In genomic region chr9:20319641-20320337, GRCh38 we compare ENCODE assay signal across 10 cellular contexts.
A peak's percentile ranks its signal among the peaks of the same experiment; 100 is the strongest.
DNase-seq lines count a peak whose midpoint lies in the region; ATAC-seq and TF ChIP-seq lines count a peak whose summit lies in the region.
"Had no signal": no experiment of that assay in that cellular context is flagged by ENCODE, and none has a peak within 500 bp of the region (broad histone marks: within the 10 kb centered on the region; RNA-seq: fewer than 3 reads in every experiment).

No MANE protein-coding gene starts in this region.

- no peak overlapping the region for H3K4me3 ChIP-seq in skeletal muscle cell (ENCODE audit: low read depth, low read length)

- H3K4me2 ChIP-seq in H9 (ENCODE audit: insufficient read depth, insufficient read length, low read length), result no peak overlapping the region

- no peaks in the 10 kb centered on the region for H4K20me1 ChIP-seq in H9 (ENCODE audit: control insufficient read depth, insufficient read depth, insufficient read length)

- H2BK120ac ChIP-seq in H9 (ENCODE audit: low read depth, low read length, poor library complexity, severe bottlenecking), result no peak overlapping the region

- no peak overlapping the region for H3K14ac ChIP-seq in H9 (ENCODE audit: insufficient read depth, low read length)

- no peak for ATAC-seq in HG03460 (IDR thresholded peaks at IDR 0.05; ENCODE audit: unreplicated experiment)

- H3K4ac ChIP-seq in H9 (ENCODE audit: low read depth, low read length), result no peak overlapping the region

- no peak overlapping the region for H2BK15ac ChIP-seq in H9 (ENCODE audit: low read depth, low read length)

- H4K91ac ChIP-seq in H9 (ENCODE audit: insufficient read length, low read depth, low read length), result no peak overlapping the region

- no peak overlapping the region for H2BK20ac ChIP-seq in H9 (ENCODE audit: low read depth, low read length, poor library complexity, severe bottlenecking)

- H3K79me2 ChIP-seq in H9 (ENCODE audit: insufficient read depth, low read length), result no peaks in the 10 kb centered on the region

- no CpG with 5 or more reads among the region's 7 CpGs for WGBS in H9 (ENCODE audit: extremely low coverage, insufficient read length, low lambda C conversion rate)

- DNase-seq in NCI-H1417 (lab: John Stamatoyannopoulos, UW) (peak in 2 of 3 experiments; percentile 67 to 68), NCI-H1417 treated with DMSO at 0.1 percent for 48 hours (lab: John Stamatoyannopoulos, UW) (no peak), NCI-H524 (lab: John Stamatoyannopoulos, UW) (peak; percentile 47 to 86), dedifferentiated amniotic fluid mesenchymal stem cell (ENCODE audit: extremely low spot score) (peak; percentile 27), skeletal muscle cell (ENCODE audit: low read depth) (peak; percentile 45), mucosa of gallbladder (ENCODE audit: low spot score) (no peak), H9 (no peak)
- DNase-seq: activated B cell treated with CpG ODN at 0.5 μM for 24 hours, left cardiac atrium had no signal

- no peak overlapping the region for H3T11ph ChIP-seq in H9 (ENCODE audit: low read length)

- H4K5ac ChIP-seq in H9 (ENCODE audit: insufficient read length, low read depth, low read length), result no peak overlapping the region

- H3K23me2 ChIP-seq in H9 (ENCODE audit: insufficient read length, low read depth, low read length, poor library complexity, severe bottlenecking), result no peaks in the 10 kb centered on the region

- no peaks in the 10 kb centered on the region for H3K4me1 ChIP-seq in H9 (ENCODE audit: insufficient read depth, low read length)

- no peak overlapping the region for H2BK5ac ChIP-seq in H9 (ENCODE audit: insufficient read length, low read length)

- no peak overlapping the region for H3K18ac ChIP-seq in H9 (ENCODE audit: insufficient read length, low read depth, low read length)

- H4K8ac ChIP-seq in H9 (replicated peaks; ENCODE audit: insufficient read length, low read depth, low read length), result no peak overlapping the region

- H2BK12ac ChIP-seq in H9 (ENCODE audit: insufficient read length, low read depth, low read length), result no peak overlapping the region

- H3K27ac ChIP-seq in H9 (ENCODE audit: insufficient read length, low read depth, low read length), result no peak overlapping the region

- no peak overlapping the region for H3K9ac ChIP-seq in H9 (ENCODE audit: extremely low read depth, insufficient read length, low read length)

- H3K27me3 ChIP-seq in H9 (ENCODE audit: insufficient read depth, low read length), result no peaks in the 10 kb centered on the region

- H3K4me1 Mint-ChIP-seq in H9, result peaks cover 18 to 22% of the 10 kb centered on the region in 2 experiments
- H3K4me1 Mint-ChIP-seq: activated B cell treated with CpG ODN at 0.5 μM for 24 hours had no signal

- no peak overlapping the region for H3K4me3 Mint-ChIP-seq in H9
- H3K4me3 Mint-ChIP-seq: activated B cell treated with CpG ODN at 0.5 μM for 24 hours had no signal

- H3K9me3 Mint-ChIP-seq in H9, result peaks cover 0 to 7% of the 10 kb centered on the region in 2 experiments; a peak in 2 of 5 replicates
- H3K9me3 Mint-ChIP-seq: activated B cell treated with CpG ODN at 0.5 μM for 24 hours had no signal

- no peak for TF ChIP-seq CTCF in H9 (conservative IDR thresholded peaks at IDR 0.05)

- no peaks in the 10 kb centered on the region for H3K9me3 ChIP-seq in H9 (ENCODE audit: control insufficient read depth, low read depth, low read length)

- no peaks in the 10 kb centered on the region; the same call in 1 of the 2 replicates for H3K27me3 Mint-ChIP-seq in H9 (ENCODE audit: low read depth)
- H3K27me3 Mint-ChIP-seq: activated B cell treated with CpG ODN at 0.5 μM for 24 hours had no signal

- H2AK5ac ChIP-seq in H9 (ENCODE audit: insufficient read length, low read length), result no peak overlapping the region

- H3K36me3 Mint-ChIP-seq in H9 (ENCODE audit: insufficient read depth in 1 of 3, low read depth in 3 of 3), result peaks cover 0 to 3% (median 0%) of the 10 kb centered on the region in 3 experiments; a peak in 3 of 7 replicates

- no peak overlapping the region for H3K23ac ChIP-seq in H9 (ENCODE audit: insufficient read length, low read depth, low read length)

- no peak overlapping the region for H3K27ac Mint-ChIP-seq in H9
- H3K27ac Mint-ChIP-seq: activated B cell treated with CpG ODN at 0.5 μM for 24 hours had no signal

- no peak overlapping the region for H3K56ac ChIP-seq in H9 (ENCODE audit: insufficient read length, low read depth, low read length)

- no peaks in the 10 kb centered on the region for H3K79me1 ChIP-seq in H9 (ENCODE audit: insufficient read depth, low read depth, low read length, poor library complexity, severe bottlenecking)

- H2AFZ ChIP-seq in H9 (ENCODE audit: low read length), result no peak overlapping the region

Comparison
In these comparisons a context has a peak if more than half of its experiments do, and no peak if none do; other contexts are left out.
1. DNase-seq: peak in NCI-H1417 (2 of 3), NCI-H524 (2 of 2), dedifferentiated amniotic fluid mesenchymal stem cell (single experiment) and skeletal muscle cell (single experiment); none in NCI-H1417 treated with DMSO at 0.1 percent for 48 hours (single experiment), mucosa of gallbladder (single experiment) and H9 (single experiment).